ENCODE assay signal across 1 cellular context in genomic region chr6:31822038-31822821, GRCh38.
TF ChIP-seq lines count a peak whose summit lies in the region.

No MANE protein-coding gene starts in this region.

TF ChIP-seq in HepG2, 621 proteins besides CTCF, POLR2A, EP300 and RAD21 (continued from another document and continues in another):
- TF ChIP-seq, protein P1, sequence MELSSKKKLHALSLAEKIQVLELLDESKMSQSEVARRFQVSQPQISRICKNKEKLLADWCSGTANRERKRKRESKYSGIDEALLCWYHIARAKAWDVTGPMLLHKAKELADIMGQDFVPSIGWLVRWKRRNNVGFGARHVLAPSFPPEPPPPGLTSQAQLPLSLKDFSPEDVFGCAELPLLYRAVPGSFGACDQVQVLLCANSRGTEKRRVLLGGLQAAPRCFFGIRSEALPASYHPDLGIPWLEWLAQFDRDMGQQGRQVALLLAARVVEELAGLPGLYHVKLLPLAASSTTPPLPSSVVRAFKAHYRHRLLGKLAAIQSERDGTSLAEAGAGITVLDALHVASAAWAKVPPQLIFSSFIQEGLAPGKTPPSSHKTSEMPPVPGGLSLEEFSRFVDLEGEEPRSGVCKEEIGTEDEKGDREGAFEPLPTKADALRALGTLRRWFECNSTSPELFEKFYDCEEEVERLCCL (CRISPR knock-in tag; IDR thresholded peaks at IDR 0.05; ENCODE audit: borderline replicate concordance): no peak
- TF ChIP-seq ZKSCAN1 (IDR thresholded peaks at IDR 0.05; ENCODE audit: low read length) (peak; percentile 55; the same call in 1 of the 2 replicates), ZNF10 (CRISPR knock-in tag; IDR thresholded peaks at IDR 0.05; ENCODE audit: borderline replicate concordance, low read depth) (no peak), ZNF598 (CRISPR knock-in tag; IDR thresholded peaks at IDR 0.05; ENCODE audit: borderline replicate concordance) (no peak), ETV6 (CRISPR knock-in tag; conservative IDR thresholded peaks at IDR 0.05) (no peak), TBL1XR1 (IDR thresholded peaks at IDR 0.05; ENCODE audit: borderline replicate concordance, low read length, partially characterized antibody) (no peak), ZNF121 (CRISPR knock-in tag; IDR thresholded peaks at IDR 0.05) (no peak), ARNTL (CRISPR knock-in tag; IDR thresholded peaks at IDR 0.05) (peak; percentile 41; the same call in 1 of the 2 replicates), DRAP1 (CRISPR knock-in tag; IDR thresholded peaks at IDR 0.05) (no peak), YY1 (IDR thresholded peaks at IDR 0.05; ENCODE audit: insufficient read depth, insufficient replicate concordance, low read depth, low read length) (no peak), ZNF335 (CRISPR knock-in tag; IDR thresholded peaks at IDR 0.05) (peak; percentile 97), ZNF326 (CRISPR knock-in tag; IDR thresholded peaks at IDR 0.05; ENCODE audit: borderline replicate concordance) (no peak), FOSL2 (CRISPR knock-in tag; IDR thresholded peaks at IDR 0.05) (peak; percentile 30; the same call in 1 of the 2 replicates), IKZF5 (CRISPR knock-in tag; IDR thresholded peaks at IDR 0.05) (peak; percentile 22; the same call in 1 of the 2 replicates), ISX (CRISPR knock-in tag; conservative IDR thresholded peaks at IDR 0.05) (no peak), MEIS1 (CRISPR knock-in tag; IDR thresholded peaks at IDR 0.05; ENCODE audit: borderline replicate concordance) (no peak), MZF1 (CRISPR knock-in tag; IDR thresholded peaks at IDR 0.05; ENCODE audit: borderline replicate concordance) (no peak), RFX5 (IDR thresholded peaks at IDR 0.05; ENCODE audit: low read depth, low read length) (no peak), NBN (conservative IDR thresholded peaks at IDR 0.05) (no peak), ZNF263 (CRISPR knock-in tag; IDR thresholded peaks at IDR 0.05) (0 out of 2 replicates have a peak, but pooled peaks have one; percentile 14), HES4 (CRISPR knock-in tag; IDR thresholded peaks at IDR 0.05; ENCODE audit: borderline replicate concordance) (no peak), GABPA (IDR thresholded peaks at IDR 0.05; ENCODE audit: low read depth, low read length) (no peak), GABPA (CRISPR knock-in tag; IDR thresholded peaks at IDR 0.05; ENCODE audit: low read depth) (peak; percentile 42; the same call in 1 of the 2 replicates), ZNF670 (CRISPR knock-in tag; IDR thresholded peaks at IDR 0.05; ENCODE audit: borderline replicate concordance) (peak; percentile 78; the same call in 1 of the 2 replicates), MTA3 (CRISPR knock-in tag; IDR thresholded peaks at IDR 0.05) (no peak), ZNF773 (CRISPR knock-in tag; IDR thresholded peaks at IDR 0.05; ENCODE audit: borderline replicate concordance) (no peak), PRDM15 (CRISPR knock-in tag; IDR thresholded peaks at IDR 0.05) (no peak), KDM5A (IDR thresholded peaks at IDR 0.05; ENCODE audit: borderline replicate concordance, low read length) (peak; percentile 26; the same call in 1 of the 2 replicates), ZNF577 (CRISPR knock-in tag; IDR thresholded peaks at IDR 0.05; ENCODE audit: borderline replicate concordance, low read depth) (0 out of 2 replicates have a peak, but pooled peaks have one; percentile 67), ZNF331 (CRISPR knock-in tag; IDR thresholded peaks at IDR 0.05) (no peak), BRCA1 (CRISPR knock-in tag; IDR thresholded peaks at IDR 0.05) (no peak), GTF2F1 (IDR thresholded peaks at IDR 0.05; ENCODE audit: low read length) (0 out of 2 replicates have a peak, but pooled peaks have one; percentile 40), ZNF12 (CRISPR knock-in tag; IDR thresholded peaks at IDR 0.05) (no peak), ZNF563 (CRISPR knock-in tag; IDR thresholded peaks at IDR 0.05) (no peak), FUBP1 (CRISPR knock-in tag; IDR thresholded peaks at IDR 0.05; ENCODE audit: borderline replicate concordance) (no peak), ZNF740 (CRISPR knock-in tag; IDR thresholded peaks at IDR 0.05) (no peak)
- TF ChIP-seq, protein P2, sequence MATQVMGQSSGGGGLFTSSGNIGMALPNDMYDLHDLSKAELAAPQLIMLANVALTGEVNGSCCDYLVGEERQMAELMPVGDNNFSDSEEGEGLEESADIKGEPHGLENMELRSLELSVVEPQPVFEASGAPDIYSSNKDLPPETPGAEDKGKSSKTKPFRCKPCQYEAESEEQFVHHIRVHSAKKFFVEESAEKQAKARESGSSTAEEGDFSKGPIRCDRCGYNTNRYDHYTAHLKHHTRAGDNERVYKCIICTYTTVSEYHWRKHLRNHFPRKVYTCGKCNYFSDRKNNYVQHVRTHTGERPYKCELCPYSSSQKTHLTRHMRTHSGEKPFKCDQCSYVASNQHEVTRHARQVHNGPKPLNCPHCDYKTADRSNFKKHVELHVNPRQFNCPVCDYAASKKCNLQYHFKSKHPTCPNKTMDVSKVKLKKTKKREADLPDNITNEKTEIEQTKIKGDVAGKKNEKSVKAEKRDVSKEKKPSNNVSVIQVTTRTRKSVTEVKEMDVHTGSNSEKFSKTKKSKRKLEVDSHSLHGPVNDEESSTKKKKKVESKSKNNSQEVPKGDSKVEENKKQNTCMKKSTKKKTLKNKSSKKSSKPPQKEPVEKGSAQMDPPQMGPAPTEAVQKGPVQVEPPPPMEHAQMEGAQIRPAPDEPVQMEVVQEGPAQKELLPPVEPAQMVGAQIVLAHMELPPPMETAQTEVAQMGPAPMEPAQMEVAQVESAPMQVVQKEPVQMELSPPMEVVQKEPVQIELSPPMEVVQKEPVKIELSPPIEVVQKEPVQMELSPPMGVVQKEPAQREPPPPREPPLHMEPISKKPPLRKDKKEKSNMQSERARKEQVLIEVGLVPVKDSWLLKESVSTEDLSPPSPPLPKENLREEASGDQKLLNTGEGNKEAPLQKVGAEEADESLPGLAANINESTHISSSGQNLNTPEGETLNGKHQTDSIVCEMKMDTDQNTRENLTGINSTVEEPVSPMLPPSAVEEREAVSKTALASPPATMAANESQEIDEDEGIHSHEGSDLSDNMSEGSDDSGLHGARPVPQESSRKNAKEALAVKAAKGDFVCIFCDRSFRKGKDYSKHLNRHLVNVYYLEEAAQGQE (IDR thresholded peaks at IDR 0.05; ENCODE audit: borderline replicate concordance in 1 of 2, low read depth in 1 of 2, low read length in 2 of 2): peak in 1 of 2 experiments; percentile 49; a peak in 1 of 4 replicates
- TF ChIP-seq, protein P3, sequence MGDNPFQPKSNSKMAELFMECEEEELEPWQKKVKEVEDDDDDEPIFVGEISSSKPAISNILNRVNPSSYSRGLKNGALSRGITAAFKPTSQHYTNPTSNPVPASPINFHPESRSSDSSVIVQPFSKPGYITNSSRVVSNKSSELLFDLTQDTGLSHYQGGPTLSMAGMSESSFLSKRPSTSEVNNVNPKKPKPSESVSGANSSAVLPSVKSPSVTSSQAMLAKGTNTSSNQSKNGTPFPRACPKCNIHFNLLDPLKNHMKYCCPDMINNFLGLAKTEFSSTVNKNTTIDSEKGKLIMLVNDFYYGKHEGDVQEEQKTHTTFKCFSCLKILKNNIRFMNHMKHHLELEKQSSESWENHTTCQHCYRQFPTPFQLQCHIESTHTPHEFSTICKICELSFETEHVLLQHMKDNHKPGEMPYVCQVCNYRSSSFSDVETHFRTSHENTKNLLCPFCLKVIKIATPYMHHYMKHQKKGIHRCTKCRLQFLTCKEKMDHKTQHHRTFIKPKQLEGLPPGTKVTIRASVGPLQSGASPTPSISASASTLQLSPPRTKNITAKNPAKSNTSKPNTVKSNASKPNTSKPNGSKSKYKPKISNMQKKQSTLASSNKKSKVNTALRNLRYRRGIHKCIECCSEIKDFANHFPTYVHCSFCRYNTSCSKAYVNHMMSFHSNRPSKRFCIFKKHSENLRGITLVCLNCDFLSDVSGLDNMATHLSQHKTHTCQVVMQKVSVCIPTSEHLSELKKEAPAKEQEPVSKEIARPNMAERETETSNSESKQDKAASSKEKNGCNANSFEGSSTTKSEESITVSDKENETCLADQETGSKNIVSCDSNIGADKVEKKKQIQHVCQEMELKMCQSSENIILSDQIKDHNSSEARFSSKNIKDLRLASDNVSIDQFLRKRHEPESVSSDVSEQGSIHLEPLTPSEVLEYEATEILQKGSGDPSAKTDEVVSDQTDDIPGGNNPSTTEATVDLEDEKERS (CRISPR knock-in tag; IDR thresholded peaks at IDR 0.05): no peak; the same call in 1 of the 2 replicates
- TF ChIP-seq, protein P4, sequence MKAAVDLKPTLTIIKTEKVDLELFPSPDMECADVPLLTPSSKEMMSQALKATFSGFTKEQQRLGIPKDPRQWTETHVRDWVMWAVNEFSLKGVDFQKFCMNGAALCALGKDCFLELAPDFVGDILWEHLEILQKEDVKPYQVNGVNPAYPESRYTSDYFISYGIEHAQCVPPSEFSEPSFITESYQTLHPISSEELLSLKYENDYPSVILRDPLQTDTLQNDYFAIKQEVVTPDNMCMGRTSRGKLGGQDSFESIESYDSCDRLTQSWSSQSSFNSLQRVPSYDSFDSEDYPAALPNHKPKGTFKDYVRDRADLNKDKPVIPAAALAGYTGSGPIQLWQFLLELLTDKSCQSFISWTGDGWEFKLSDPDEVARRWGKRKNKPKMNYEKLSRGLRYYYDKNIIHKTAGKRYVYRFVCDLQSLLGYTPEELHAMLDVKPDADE (CRISPR knock-in tag; IDR thresholded peaks at IDR 0.05): no peak
- TF ChIP-seq, protein P5, sequence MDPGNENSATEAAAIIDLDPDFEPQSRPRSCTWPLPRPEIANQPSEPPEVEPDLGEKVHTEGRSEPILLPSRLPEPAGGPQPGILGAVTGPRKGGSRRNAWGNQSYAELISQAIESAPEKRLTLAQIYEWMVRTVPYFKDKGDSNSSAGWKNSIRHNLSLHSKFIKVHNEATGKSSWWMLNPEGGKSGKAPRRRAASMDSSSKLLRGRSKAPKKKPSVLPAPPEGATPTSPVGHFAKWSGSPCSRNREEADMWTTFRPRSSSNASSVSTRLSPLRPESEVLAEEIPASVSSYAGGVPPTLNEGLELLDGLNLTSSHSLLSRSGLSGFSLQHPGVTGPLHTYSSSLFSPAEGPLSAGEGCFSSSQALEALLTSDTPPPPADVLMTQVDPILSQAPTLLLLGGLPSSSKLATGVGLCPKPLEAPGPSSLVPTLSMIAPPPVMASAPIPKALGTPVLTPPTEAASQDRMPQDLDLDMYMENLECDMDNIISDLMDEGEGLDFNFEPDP (CRISPR knock-in tag; conservative IDR thresholded peaks at IDR 0.05): no peak
